Comparison of ENCODE assay signal across 24 cellular contexts in the genomic region with DNA sequence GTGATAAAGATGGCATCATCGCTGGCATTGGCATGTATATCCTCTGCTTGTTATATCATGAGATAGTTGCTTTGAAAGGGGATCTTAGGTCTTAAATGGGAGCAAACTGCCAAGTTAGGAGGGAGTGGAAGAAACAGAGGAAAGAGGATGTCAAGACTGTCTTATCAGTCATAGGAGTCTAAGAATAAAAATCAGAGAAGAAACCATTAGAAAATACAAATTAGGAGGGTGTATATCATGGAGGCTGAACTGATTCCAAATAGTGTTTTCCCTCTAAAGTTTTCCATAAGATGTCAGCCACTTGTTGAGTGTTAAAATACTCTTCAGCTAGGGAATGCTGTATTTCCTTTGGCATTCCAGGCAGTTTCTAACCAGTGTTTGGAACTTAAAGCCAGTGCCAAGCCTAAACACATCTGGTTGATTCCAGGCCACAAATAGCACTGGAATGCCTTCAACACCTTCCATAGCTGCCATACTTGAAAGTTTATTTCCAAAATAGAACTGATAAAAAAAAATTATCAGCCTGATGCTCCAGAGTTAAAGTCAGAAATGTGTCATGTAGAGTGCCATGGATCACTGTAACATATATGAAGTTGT.
DNase-seq lines count a peak whose midpoint lies in the region; ATAC-seq and TF ChIP-seq lines count a peak whose summit lies in the region.
"Had no signal": no experiment of that assay in that cellular context is flagged by ENCODE, and none has a peak within 500 bp of the region (broad histone marks: within the 10 kb centered on the region; RNA-seq: fewer than 3 reads in every experiment).

No MANE protein-coding gene starts in this region.

- no peak for TF ChIP-seq CTCF in coronary artery (IDR thresholded peaks at IDR 0.05)

- in situ Hi-C loops in G401 (cut with HindIII; ENCODE audit: low sequenced_read_pairs): no loop called here

- DNase-seq in AG08395 (ENCODE audit: low spot score): peak; percentile 38
- DNase-seq in HS-27A (ENCODE audit: low read depth): peak; percentile 27
- no peak for DNase-seq in coronary artery (ENCODE audit: low spot score)
- DNase-seq in left cardiac atrium: no peak
- DNase-seq in substantia nigra (lab: John Stamatoyannopoulos, UW): no peak
- DNase-seq in hippocampal formation (lab: John Stamatoyannopoulos, UW): no peak
- DNase-seq in G401 (ENCODE audit: low spot score): no peak
- DNase-seq in caudate nucleus (lab: John Stamatoyannopoulos, UW): no peak
- DNase-seq: 8988T; activated CD4-positive, alpha-beta T cell treated with anti-CD3 and anti-CD28 coated beads for 48 hours; activated CD8-positive, alpha-beta memory T cell treated with anti-CD3 and anti-CD28 coated beads for 24 hours; activated effector memory CD4-positive, alpha-beta T cell treated with anti-CD3 and anti-CD28 coated beads, Interleukin-2, amount 50 U/mL, for 16 hours; effector CD4-positive, alpha-beta T cell; HCEC 1CT; left colon; NCI-H510A; OCI-M1; stimulated activated naive CD8-positive, alpha-beta T cell treated with anti-CD3 and anti-CD28 coated beads, Interleukin-15, Interleukin-2, amounts not matched to agents 100 U/mL and 50 U/mL, for 24 hours; T-helper 9 cell; WERI-Rb-1 had no signal

- peak; percentile 66 to 79 for ATAC-seq in left cardiac atrium
- ATAC-seq: stimulated activated naive CD8-positive, alpha-beta T cell treated with anti-CD3 and anti-CD28 coated beads, Interleukin-15, Interleukin-2, amounts not matched to agents 100 U/mL and 50 U/mL, for 24 hours had no signal

- peak overlapping the region; percentile 28 to 68 for H3K27ac ChIP-seq in coronary artery
- no peak overlapping the region for H3K27ac ChIP-seq in substantia nigra (ENCODE audit: low read depth, low read length, poor library complexity, severe bottlenecking)
- no peak overlapping the region for H3K27ac ChIP-seq in caudate nucleus (ENCODE audit: low read depth, low read length)
- H3K27ac ChIP-seq: epithelial cell of prostate, foreskin keratinocyte, HL-60, thyroid gland, WERI-Rb-1 had no signal

- H3K4me3 ChIP-seq in coronary artery: no peak overlapping the region

- intact Hi-C loops in left cardiac atrium (cut with DNase I): no loop called here

Comparison
In these comparisons a context has a peak if more than half of its experiments do, and no peak if none do; other contexts are left out.
1. DNase-seq: peak in AG08395 (single experiment) and HS-27A (single experiment); none in coronary artery (single experiment), left cardiac atrium (single experiment), substantia nigra (0 of 49), hippocampal formation (0 of 2), G401 (single experiment) and caudate nucleus (0 of 61).
2. H3K27ac ChIP-seq: peak in coronary artery (2 of 2); none in substantia nigra (single experiment) and caudate nucleus (single experiment).